10 cellular contexts compared by ENCODE assay signal in the genomic region with DNA sequence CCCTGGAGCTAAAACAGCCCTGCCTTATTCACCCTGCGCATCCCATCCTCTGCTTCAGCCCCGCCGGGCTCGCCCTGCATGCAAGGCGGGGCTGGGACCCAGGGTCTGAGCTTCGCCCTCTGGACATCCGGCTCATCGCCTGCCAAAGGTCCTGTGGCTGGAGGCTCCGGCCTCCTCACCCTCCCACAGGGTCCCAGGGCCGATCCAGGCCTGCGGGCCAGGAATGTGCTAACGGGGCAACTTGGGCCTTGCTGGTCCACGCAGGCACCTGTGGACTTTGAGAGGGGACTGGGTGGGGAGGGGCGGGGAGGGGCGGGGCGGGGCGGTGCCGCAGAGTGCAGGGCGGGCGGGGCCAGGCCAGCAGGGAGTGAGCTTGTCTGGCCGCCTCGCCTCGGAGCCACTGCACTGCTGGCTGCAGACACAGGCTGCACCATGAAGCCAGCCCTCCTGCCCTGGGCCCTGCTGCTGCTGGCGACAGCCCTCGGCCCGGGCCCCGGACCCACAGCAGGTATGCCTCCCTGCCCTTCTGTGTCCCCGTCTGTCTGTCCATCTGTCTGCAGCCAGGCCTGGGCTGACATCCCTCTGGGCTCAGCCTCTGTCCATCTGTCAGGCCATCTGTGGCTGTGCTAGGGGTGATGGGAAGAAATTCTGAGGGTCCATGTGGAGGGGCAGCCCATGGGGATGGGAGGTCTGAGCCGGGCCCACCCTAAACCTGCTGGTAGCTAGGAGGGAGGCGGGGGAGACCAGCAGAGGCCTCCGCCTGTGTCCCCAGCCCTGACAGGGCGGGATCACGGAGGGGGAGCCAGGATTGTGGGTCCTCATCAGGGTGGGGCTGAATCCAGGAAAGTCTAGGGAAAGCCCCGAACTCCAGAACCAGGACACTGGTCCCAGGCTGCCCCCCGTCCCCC. TPM values are rescaled to one million over a fixed set of nuclear protein-coding genes. Genes with fewer than 3 reads are reported as not detected.
DNase-seq lines count a peak whose midpoint lies in the region; ATAC-seq and TF ChIP-seq lines count a peak whose summit lies in the region.
"Had no signal": no experiment of that assay in that cellular context is flagged by ENCODE, and none has a peak within 500 bp of the region (broad histone marks: within the 10 kb centered on the region; RNA-seq: fewer than 3 reads in every experiment).

A gene with protein sequence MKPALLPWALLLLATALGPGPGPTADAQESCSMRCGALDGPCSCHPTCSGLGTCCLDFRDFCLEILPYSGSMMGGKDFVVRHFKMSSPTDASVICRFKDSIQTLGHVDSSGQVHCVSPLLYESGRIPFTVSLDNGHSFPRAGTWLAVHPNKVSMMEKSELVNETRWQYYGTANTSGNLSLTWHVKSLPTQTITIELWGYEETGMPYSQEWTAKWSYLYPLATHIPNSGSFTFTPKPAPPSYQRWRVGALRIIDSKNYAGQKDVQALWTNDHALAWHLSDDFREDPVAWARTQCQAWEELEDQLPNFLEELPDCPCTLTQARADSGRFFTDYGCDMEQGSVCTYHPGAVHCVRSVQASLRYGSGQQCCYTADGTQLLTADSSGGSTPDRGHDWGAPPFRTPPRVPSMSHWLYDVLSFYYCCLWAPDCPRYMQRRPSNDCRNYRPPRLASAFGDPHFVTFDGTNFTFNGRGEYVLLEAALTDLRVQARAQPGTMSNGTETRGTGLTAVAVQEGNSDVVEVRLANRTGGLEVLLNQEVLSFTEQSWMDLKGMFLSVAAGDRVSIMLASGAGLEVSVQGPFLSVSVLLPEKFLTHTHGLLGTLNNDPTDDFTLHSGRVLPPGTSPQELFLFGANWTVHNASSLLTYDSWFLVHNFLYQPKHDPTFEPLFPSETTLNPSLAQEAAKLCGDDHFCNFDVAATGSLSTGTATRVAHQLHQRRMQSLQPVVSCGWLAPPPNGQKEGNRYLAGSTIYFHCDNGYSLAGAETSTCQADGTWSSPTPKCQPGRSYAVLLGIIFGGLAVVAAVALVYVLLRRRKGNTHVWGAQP (plus strand): TSS at position 400 of the 908 bp plus-strand sequence. CDS start 33 bp downstream, at position 433.

- DNase-seq in NCI-H2171 treated with DMSO at 0.1 percent for 48 hours (lab: John Stamatoyannopoulos, UW), result peak; percentile 44
- DNase-seq in NCI-H2171 (lab: John Stamatoyannopoulos, UW), result no peak
- DNase-seq in breast epithelium (ENCODE audit: low spot score in 2 of 2), result no peak
- peak; percentile 72 for DNase-seq in left lobe of liver (ENCODE audit: low spot score)
- no peak for DNase-seq in tibial artery
- DNase-seq in activated CD4-positive, alpha-beta T cell treated with anti-CD3 and anti-CD28 coated beads for 48 hours, result no peak
- DNase-seq: activated effector memory CD4-positive, alpha-beta T cell treated with Interleukin-2 at 50 U/mL for 16 hours; NCI-H1092 had no signal

- no peak for TF ChIP-seq POLR2A in breast epithelium (IDR thresholded peaks at IDR 0.05)

- H3K36me3 ChIP-seq in breast epithelium (no peaks in the 10 kb centered on the region), tibial artery (peaks cover 19 to 43% (median 28%) of the 10 kb centered on the region in 3 donors)

- intact Hi-C loops in breast epithelium (cut with DNase I; ENCODE audit: low total_unique reads), result no loop called here
- intact Hi-C loops in tibial artery (cut with DNase I; ENCODE audit: low total_unique reads), result no loop called here

- H3K27me3 ChIP-seq in breast epithelium (no peaks in the 10 kb centered on the region), tibial artery (no peaks in the 10 kb centered on the region)

- H3K4me1 ChIP-seq in breast epithelium (peaks cover 9 to 25% of the 10 kb centered on the region in 2 donors), tibial artery (peaks cover 14 to 91% (median 82%) of the 10 kb centered on the region in 4 donors)

- H3K9me3 ChIP-seq in breast epithelium (no peaks in the 10 kb centered on the region), tibial artery (no peaks in the 10 kb centered on the region)

- peak within 1 kb of the TSS in 2 of 3 donors; percentile 35 to 54 for H3K4me3 ChIP-seq in breast epithelium
- peak within 1 kb of the TSS; percentile 50 to 53 for H3K4me3 ChIP-seq in tibial artery

- ATAC-seq in left lobe of liver (peak; percentile 86), HG03469 (IDR thresholded peaks at IDR 0.05; ENCODE audit: unreplicated experiment) (no peak), HG02870 (IDR thresholded peaks at IDR 0.05; ENCODE audit: unreplicated experiment) (no peak)

- H3K27ac ChIP-seq in breast epithelium (peak within 1 kb of the TSS; percentile 70 to 80), tibial artery (peak within 1 kb of the TSS; percentile 87 to 96)

- TF ChIP-seq CTCF in breast epithelium (IDR thresholded peaks at IDR 0.05), result no peak
- no peak for TF ChIP-seq CTCF in tibial artery (IDR thresholded peaks at IDR 0.05)

RNA-seq across cellular contexts. Expression of the gene that starts here (rescaled TPM):
- 1 to 10 TPM in 2 of 3 donors, under 1 TPM in 1; 0.80 to 7.9 (median 5.6) TPM for total RNA-seq in breast epithelium
- 1.4 TPM for total RNA-seq in left lobe of liver

Comparison
In these comparisons a context has a peak if more than half of its experiments do, and no peak if none do; other contexts are left out.
1. DNase-seq: peak in NCI-H2171 treated with DMSO at 0.1 percent for 48 hours (single experiment) and left lobe of liver (single experiment); none in NCI-H2171 (single experiment), breast epithelium (0 of 2), tibial artery (0 of 2) and activated CD4-positive, alpha-beta T cell treated with anti-CD3 and anti-CD28 coated beads for 48 hours (single experiment).